Comparison of ENCODE assay signal across 8 cellular contexts in genomic region chr5:10562202-10563131, GRCh38. TPM values are rescaled to one million over a fixed set of nuclear protein-coding genes. Genes with fewer than 3 reads are reported as not detected.
A peak's percentile ranks its signal among the peaks of the same experiment; 100 is the strongest.
DNase-seq lines count a peak whose midpoint lies in the region; ATAC-seq and TF ChIP-seq lines count a peak whose summit lies in the region.

No MANE protein-coding gene starts in this region.

- ATAC-seq in GM18909 (IDR thresholded peaks at IDR 0.05; ENCODE audit: poor library complexity, unreplicated experiment) (peak; percentile 13), HG02852 (IDR thresholded peaks at IDR 0.05; ENCODE audit: unreplicated experiment) (peak; percentile 32)
- ATAC-seq in activated CD8-positive, alpha-beta T cell treated with anti-CD3 and anti-CD28 coated beads, Interleukin-2, amount 10 ng/mL, durations not matched to agents 7 days and 5 days = no peak

- no peak overlapping the region for H3K27ac ChIP-seq in substantia nigra (ENCODE audit: low read depth, low read length, poor library complexity, severe bottlenecking)

- no peak for DNase-seq in activated CD8-positive, alpha-beta T cell treated with anti-CD3 and anti-CD28 coated beads, Interleukin-2, amount 10 ng/mL, durations not matched to agents 7 days and 5 days
- DNase-seq in nephron progenitor cell (peak; percentile 16), H4 (ENCODE audit: low spot score) (no peak), substantia nigra (lab: John Stamatoyannopoulos, UW) (no peak), hippocampal formation (lab: John Stamatoyannopoulos, UW) (no peak)
- DNase-seq in activated CD4-positive, CD25-positive, alpha-beta regulatory T cell (lab: John Stamatoyannopoulos, UW) = no peak

- POLR2A ChIA-PET in activated CD8-positive, alpha-beta T cell treated with anti-CD3 and anti-CD28 coated beads, Interleukin-2, amount 10 ng/mL, durations not matched to agents 7 days and 5 days (lab: Charles Lee) = no interaction called here

- H3K4me1 Mint-ChIP-seq in activated CD8-positive, alpha-beta T cell treated with anti-CD3 and anti-CD28 coated beads, Interleukin-2, amount 10 ng/mL, durations not matched to agents 7 days and 5 days (ENCODE audit: low read depth) = peaks cover 26% of the 10 kb centered on the region
- peaks cover 27% of the 10 kb centered on the region for H3K4me1 Mint-ChIP-seq in nephron progenitor cell

- H3K27me3 Mint-ChIP-seq in activated CD8-positive, alpha-beta T cell treated with anti-CD3 and anti-CD28 coated beads, Interleukin-2, amount 10 ng/mL, durations not matched to agents 7 days and 5 days (ENCODE audit: low read depth) = peaks cover 28% of the 10 kb centered on the region
- H3K27me3 Mint-ChIP-seq in nephron progenitor cell (ENCODE audit: low read depth, poor library complexity) = peaks cover 89% of the 10 kb centered on the region

- H3K27ac Mint-ChIP-seq in activated CD8-positive, alpha-beta T cell treated with anti-CD3 and anti-CD28 coated beads, Interleukin-2, amount 10 ng/mL, durations not matched to agents 7 days and 5 days = no peak overlapping the region
- H3K27ac Mint-ChIP-seq in nephron progenitor cell = no peak overlapping the region

- peak overlapping the region; percentile 56 for H3K4me3 Mint-ChIP-seq in activated CD8-positive, alpha-beta T cell treated with anti-CD3 and anti-CD28 coated beads, Interleukin-2, amount 10 ng/mL, durations not matched to agents 7 days and 5 days
- peak overlapping the region; percentile 67 for H3K4me3 Mint-ChIP-seq in nephron progenitor cell

- H3K36me3 Mint-ChIP-seq in activated CD8-positive, alpha-beta T cell treated with anti-CD3 and anti-CD28 coated beads, Interleukin-2, amount 10 ng/mL, durations not matched to agents 7 days and 5 days (ENCODE audit: low read depth) = no peaks in the 10 kb centered on the region
- no peaks in the 10 kb centered on the region for H3K36me3 Mint-ChIP-seq in nephron progenitor cell (ENCODE audit: low read depth)

- H3K9me3 Mint-ChIP-seq in activated CD8-positive, alpha-beta T cell treated with anti-CD3 and anti-CD28 coated beads, Interleukin-2, amount 10 ng/mL, durations not matched to agents 7 days and 5 days (ENCODE audit: insufficient read depth) = no peaks in the 10 kb centered on the region
- no peaks in the 10 kb centered on the region for H3K9me3 Mint-ChIP-seq in nephron progenitor cell

- CTCF ChIA-PET in activated CD8-positive, alpha-beta T cell treated with anti-CD3 and anti-CD28 coated beads, Interleukin-2, amount 10 ng/mL, durations not matched to agents 7 days and 5 days (lab: Charles Lee) = interaction anchor here (0.7 kb wide), 1 partner anchor 65 kb away, joined by 4 read pairs; no protein-coding TSS in a partner anchor

- TF ChIP-seq CTCF in nephron progenitor cell (IDR thresholded peaks at IDR 0.05) = no peak

RNA-seq across cellular contexts. Expression of gene ANKRD33B, which starts 1.4 kb away (rescaled TPM):
- 1 to 10 TPM; 4.6 to 5.5 TPM for total RNA-seq in activated CD8-positive, alpha-beta T cell treated with anti-CD3 and anti-CD28 coated beads, Interleukin-2, amount 10 ng/mL, durations not matched to agents 7 days and 5 days
- total RNA-seq in H4 (2014; rRNA removed; shearing (Covaris generic)) = 1.1 and 1.3 TPM in 2 replicates
